18 cellular contexts compared by ENCODE assay signal in genomic region chr2:220192994-220193753, GRCh38.
DNase-seq lines count a peak whose midpoint lies in the region; ATAC-seq and TF ChIP-seq lines count a peak whose summit lies in the region.
"Had no signal": no experiment of that assay in that cellular context is flagged by ENCODE, and none has a peak within 500 bp of the region (broad histone marks: within the 10 kb centered on the region; RNA-seq: fewer than 3 reads in every experiment).

No MANE protein-coding gene starts in this region.

- ATAC-seq in GM19463 (IDR thresholded peaks at IDR 0.05; ENCODE audit: unreplicated experiment) = no peak
- ATAC-seq: naive thymus-derived CD4-positive, alpha-beta T cell; stimulated activated effector memory CD8-positive, alpha-beta T cell treated with anti-CD3 and anti-CD28 coated beads, Interleukin-12 subunit alpha, Interleukin-12 subunit beta, amount 100 ng/mL, for 72 hours had no signal

- H3K4me2 ChIP-seq in PC-9 = peak overlapping the region; percentile 31; the same call in 1 of the 2 replicates

- H4K20me1 ChIP-seq in PC-9 (ENCODE audit: insufficient read depth) = no peaks in the 10 kb centered on the region

- no peak overlapping the region for H2AFZ ChIP-seq in PC-9

- 67 to 94% methylated on average over 1 to 6 of the region's 6 CpGs for WGBS in endodermal cell (ENCODE audit: insufficient coverage in 1 of 2, insufficient read length in 1 of 2), 2 experiments
- WGBS in suprapubic skin = 80% methylated on average over 4 of the region's 6 CpGs

- H3K9me3 Mint-ChIP-seq in endodermal cell = peaks cover 27% of the 10 kb centered on the region
- peaks cover 4% of the 10 kb centered on the region for H3K9me3 Mint-ChIP-seq in activated naive CD4-positive, alpha-beta T cell treated with anti-CD3 and anti-CD28 coated beads for 36 hours

- CTCF ChIA-PET in PC-9 (lab: Charles Lee) = interaction anchor here (0.5 kb wide), 1 partner anchor 238 kb away, joined by 3 read pairs; no protein-coding TSS in a partner anchor
- CTCF ChIA-PET in activated naive CD4-positive, alpha-beta T cell treated with anti-CD3 and anti-CD28 coated beads for 36 hours (lab: Charles Lee) = no interaction called here

- peaks cover 5% of the 10 kb centered on the region; the same call in 1 of the 2 replicates for H3F3A ChIP-seq in PC-9 (ENCODE audit: insufficient read depth, low read depth)

- no peak overlapping the region for H3K9ac ChIP-seq in endodermal cell (ENCODE audit: extremely low read depth, low read length, poor library complexity, severe bottlenecking)

- BruUV-seq in PC-9 (replicated peaks; lab: Mats Ljungman, UMichigan) = no TSS peak

- POLR2A ChIA-PET in PC-9 (lab: Charles Lee; ENCODE audit: unreplicated experiment) = no interaction called here

- H3K27me3 ChIP-seq in PC-9 (ENCODE audit: insufficient read depth, low read depth) = no peaks in the 10 kb centered on the region
- no peaks in the 10 kb centered on the region for H3K27me3 ChIP-seq in endodermal cell (ENCODE audit: control insufficient read depth, insufficient read depth, low read length, poor library complexity, severe bottlenecking)
- no peaks in the 10 kb centered on the region for H3K27me3 ChIP-seq in suprapubic skin
- H3K27me3 ChIP-seq: SJSA1, spleen had no signal

- H3K27ac ChIP-seq in PC-9 (peak overlapping the region; percentile 60), endodermal cell (ENCODE audit: low read depth, low read length) (no peak overlapping the region), suprapubic skin (no peak overlapping the region)
- H3K27ac ChIP-seq: SJSA1, spleen had no signal

- intact Hi-C loops in PC-9 (cut with micrococcal nuclease; ENCODE audit: unreplicated experiment) = loop anchor here (2.0 kb wide), 1 partner anchor 32 kb away; no protein-coding TSS in a partner anchor
- intact Hi-C loops in activated naive CD4-positive, alpha-beta T cell treated with anti-CD3 and anti-CD28 coated beads for 36 hours (cut with micrococcal nuclease) = no loop called here

- H3K36me3 Mint-ChIP-seq in endodermal cell (ENCODE audit: low read depth) = no peaks in the 10 kb centered on the region
- no peaks in the 10 kb centered on the region for H3K36me3 Mint-ChIP-seq in activated naive CD4-positive, alpha-beta T cell treated with anti-CD3 and anti-CD28 coated beads for 36 hours (ENCODE audit: low read depth)
- H3K36me3 Mint-ChIP-seq: naive thymus-derived CD4-positive, alpha-beta T cell; stimulated activated effector memory CD8-positive, alpha-beta T cell treated with anti-CD3 and anti-CD28 coated beads, Interleukin-12 subunit alpha, Interleukin-12 subunit beta, amount 100 ng/mL, for 72 hours had no signal

- H3K4me1 ChIP-seq in PC-9 (replicated peaks; ENCODE audit: insufficient read depth) (peaks cover 21% of the 10 kb centered on the region), endodermal cell (ENCODE audit: control insufficient read depth, insufficient read depth, low read length) (no peaks in the 10 kb centered on the region), suprapubic skin (peaks cover 5% of the 10 kb centered on the region)
- H3K4me1 ChIP-seq: spleen had no signal

- TF ChIP-seq POLR2A in suprapubic skin (IDR thresholded peaks at IDR 0.05) = no peak

- DNase-seq in H4 (ENCODE audit: low spot score) (peak; percentile 68), PC-9 (peak; percentile 70 to 82), endodermal cell (no peak), renal cortical epithelial cell (ENCODE audit: low read depth) (peak; percentile 62), suprapubic skin (ENCODE audit: low spot score in 2 of 2) (no peak)
- DNase-seq in activated naive CD4-positive, alpha-beta T cell treated with anti-CD3 and anti-CD28 coated beads for 36 hours = no peak
- DNase-seq: activated CD4-positive, alpha-beta T cell treated with anti-CD3 and anti-CD28 coated beads for 1 hour; aorta; DMS153; glutamatergic neuron; H9; naive thymus-derived CD4-positive, alpha-beta T cell; NCI-H187 treated with DMSO at 0.1 percent for 48 hours; spleen; T-helper 9 cell had no signal

- no peak overlapping the region for H3K4me3 ChIP-seq in PC-9
- no peak overlapping the region for H3K4me3 ChIP-seq in endodermal cell (ENCODE audit: low read length)
- H3K4me3 ChIP-seq in suprapubic skin = no peak overlapping the region
- H3K4me3 ChIP-seq: SJSA1, spleen had no signal

- H3K9me2 ChIP-seq in PC-9 (ENCODE audit: insufficient read depth) = no peaks in the 10 kb centered on the region

- H3K36me3 ChIP-seq in PC-9 (ENCODE audit: low read depth) (no peaks in the 10 kb centered on the region), endodermal cell (ENCODE audit: control insufficient read depth, insufficient read depth, low read length) (no peaks in the 10 kb centered on the region), suprapubic skin (no peaks in the 10 kb centered on the region)
- H3K36me3 ChIP-seq: SJSA1, spleen had no signal

- peaks cover 4% of the 10 kb centered on the region for H3K4me1 Mint-ChIP-seq in endodermal cell
- H3K4me1 Mint-ChIP-seq in activated naive CD4-positive, alpha-beta T cell treated with anti-CD3 and anti-CD28 coated beads for 36 hours (ENCODE audit: low read depth) = no peaks in the 10 kb centered on the region
- H3K4me1 Mint-ChIP-seq: H9; naive thymus-derived CD4-positive, alpha-beta T cell; stimulated activated effector memory CD8-positive, alpha-beta T cell treated with anti-CD3 and anti-CD28 coated beads, Interleukin-12 subunit alpha, Interleukin-12 subunit beta, amount 100 ng/mL, for 72 hours had no signal

- H3K79me2 ChIP-seq in PC-9 (ENCODE audit: low read depth) = no peaks in the 10 kb centered on the region

- H3K9me3 ChIP-seq in PC-9 (ENCODE audit: insufficient read depth, low read depth) (peaks cover 7% of the 10 kb centered on the region; the same call in 1 of the 2 replicates), endodermal cell (ENCODE audit: control insufficient read depth, low read length) (peaks cover 5% of the 10 kb centered on the region), suprapubic skin (peaks cover 3% of the 10 kb centered on the region)

- TF ChIP-seq CTCF in PC-9 (conservative IDR thresholded peaks at IDR 0.05) (no peak), endodermal cell (conservative IDR thresholded peaks at IDR 0.05) (peak; percentile 32), suprapubic skin (IDR thresholded peaks at IDR 0.05) (no peak)

- no peak overlapping the region for H3K27ac Mint-ChIP-seq in endodermal cell
- H3K27ac Mint-ChIP-seq in activated naive CD4-positive, alpha-beta T cell treated with anti-CD3 and anti-CD28 coated beads for 36 hours = no peak overlapping the region
- H3K27ac Mint-ChIP-seq: H9; naive thymus-derived CD4-positive, alpha-beta T cell; stimulated activated effector memory CD8-positive, alpha-beta T cell treated with anti-CD3 and anti-CD28 coated beads, Interleukin-12 subunit alpha, Interleukin-12 subunit beta, amount 100 ng/mL, for 72 hours had no signal

- no peaks in the 10 kb centered on the region for H3K27me3 Mint-ChIP-seq in endodermal cell (ENCODE audit: insufficient read depth)
- no peaks in the 10 kb centered on the region for H3K27me3 Mint-ChIP-seq in activated naive CD4-positive, alpha-beta T cell treated with anti-CD3 and anti-CD28 coated beads for 36 hours (ENCODE audit: low read depth)

- no peak overlapping the region for H3K4me3 Mint-ChIP-seq in endodermal cell
- H3K4me3 Mint-ChIP-seq in activated naive CD4-positive, alpha-beta T cell treated with anti-CD3 and anti-CD28 coated beads for 36 hours = no peak overlapping the region
- H3K4me3 Mint-ChIP-seq: H9; naive thymus-derived CD4-positive, alpha-beta T cell; stimulated activated effector memory CD8-positive, alpha-beta T cell treated with anti-CD3 and anti-CD28 coated beads, Interleukin-12 subunit alpha, Interleukin-12 subunit beta, amount 100 ng/mL, for 72 hours had no signal

- no peak for TF ChIP-seq EP300 in suprapubic skin (IDR thresholded peaks at IDR 0.05)

Comparison
In these comparisons a context has a peak if more than half of its experiments do, and no peak if none do; other contexts are left out.
1. DNase-seq: peak in H4 (single experiment), PC-9 (2 of 2) and renal cortical epithelial cell (single experiment); none in endodermal cell (single experiment), suprapubic skin (0 of 2) and activated naive CD4-positive, alpha-beta T cell treated with anti-CD3 and anti-CD28 coated beads for 36 hours (single experiment).